8 cellular contexts compared by ENCODE assay signal in the genomic region with DNA sequence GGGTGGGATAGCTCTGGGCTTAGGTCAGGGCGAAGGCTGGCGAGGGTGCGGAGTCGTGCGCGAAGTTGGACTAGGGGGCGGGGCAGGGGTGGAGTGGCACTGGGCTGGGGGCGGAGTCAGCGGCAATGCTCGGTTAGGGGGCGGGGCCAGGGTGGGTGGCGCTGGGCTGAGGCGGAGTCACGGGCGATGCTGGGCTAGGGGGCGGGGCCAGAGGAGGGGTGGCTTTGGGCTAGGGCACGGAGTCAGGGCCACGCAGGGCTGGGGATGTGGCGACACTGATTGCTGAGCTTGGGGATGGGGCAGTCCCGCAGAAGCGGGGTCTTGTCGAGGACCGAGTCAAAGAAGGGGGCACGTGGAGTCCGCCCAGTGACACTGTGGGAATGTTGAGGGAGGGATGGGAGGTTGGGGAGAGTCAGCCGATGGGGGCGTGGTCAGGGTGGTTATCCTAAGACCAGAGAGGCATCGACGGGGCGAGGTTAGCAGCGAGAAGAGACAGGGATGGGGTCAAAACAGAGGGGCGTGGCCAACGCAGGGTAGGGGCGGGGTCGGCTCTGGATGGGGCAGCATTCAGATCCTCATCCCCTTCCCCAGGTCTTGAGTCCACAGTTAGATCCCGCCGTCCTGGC. TPM values are rescaled to one million over a fixed set of nuclear protein-coding genes. Genes with fewer than 3 reads are reported as not detected.
A peak's percentile ranks its signal among the peaks of the same experiment; 100 is the strongest.
DNase-seq lines count a peak whose midpoint lies in the region; ATAC-seq and TF ChIP-seq lines count a peak whose summit lies in the region.

No MANE protein-coding gene starts in this region.

- intact Hi-C loops in CD4-positive, alpha-beta memory T cell (cut with micrococcal nuclease) = loop anchor here (1.0 kb wide), 1 partner anchor 13 kb away; a partner anchor contains a TSS
- intact Hi-C loops in lower leg skin (cut with DNase I; ENCODE audit: low total_unique reads) = no loop called here

- no peaks in the 10 kb centered on the region for H3K9me3 ChIP-seq in CD4-positive, alpha-beta memory T cell (ENCODE audit: control insufficient read depth in 1 of 2, low read length in 2 of 2)
- no peaks in the 10 kb centered on the region for H3K9me3 ChIP-seq in MG63

- peaks cover 3 to 10% of the 10 kb centered on the region in 2 donors for H3K27me3 Mint-ChIP-seq in CD4-positive, alpha-beta memory T cell
- H3K27me3 Mint-ChIP-seq in chondrocyte (ENCODE audit: low read depth) = no peaks in the 10 kb centered on the region

- H3K4me3 Mint-ChIP-seq in CD4-positive, alpha-beta memory T cell = peak overlapping the region; percentile 65 to 91 (median 80)
- H3K4me3 Mint-ChIP-seq in chondrocyte (ENCODE audit: unreplicated experiment) = no peak overlapping the region

- TF ChIP-seq POLR2A in lower leg skin (IDR thresholded peaks at IDR 0.05) = no peak

- WGBS in lower leg skin, 2 donors = 35 to 47% methylated on average over 37 of the region's 37 CpGs

- CTCF ChIA-PET in CD4-positive, alpha-beta memory T cell (lab: Charles Lee; ENCODE audit: partially characterized antibody) = no interaction called here

- no peak overlapping the region for H3K27ac ChIP-seq in CD4-positive, alpha-beta memory T cell (ENCODE audit: low read depth, low read length)

- peak overlapping the region in 1 of 2 donors; percentile 34 for H3K4me3 ChIP-seq in CD4-positive, alpha-beta memory T cell (ENCODE audit: low read length in 2 of 2)
- H3K4me3 ChIP-seq in MG63 (no peak overlapping the region), lower leg skin (ENCODE audit: low read depth, poor library complexity, severe bottlenecking) (no peak overlapping the region)

- POLR2A ChIA-PET in CD4-positive, alpha-beta memory T cell (lab: Charles Lee; ENCODE audit: partially characterized antibody) = interaction anchor here (1.3 kb wide), 1 partner anchor 13 kb away, joined by 4 read pairs; a partner anchor contains a TSS

- H3K36me3 Mint-ChIP-seq in CD4-positive, alpha-beta memory T cell = peaks cover 0 to 3% of the 10 kb centered on the region in 2 donors
- H3K36me3 Mint-ChIP-seq in chondrocyte (ENCODE audit: low read depth) = peaks cover 16% of the 10 kb centered on the region

- no peaks in the 10 kb centered on the region for H3K9me3 Mint-ChIP-seq in CD4-positive, alpha-beta memory T cell
- H3K9me3 Mint-ChIP-seq in chondrocyte (ENCODE audit: low read depth) = no peaks in the 10 kb centered on the region

- no peak for ATAC-seq in HG03095 (IDR thresholded peaks at IDR 0.05; ENCODE audit: unreplicated experiment)

- peak overlapping the region in 5 of 7 donors; percentile 16 to 74 (median 53) for H3K27ac Mint-ChIP-seq in CD4-positive, alpha-beta memory T cell
- peak overlapping the region; percentile 51 for H3K27ac Mint-ChIP-seq in chondrocyte (ENCODE audit: unreplicated experiment)

- peak; percentile 70 to 87 (median 73) for DNase-seq in CD4-positive, alpha-beta memory T cell
- DNase-seq in MG63 = peak; percentile 63
- DNase-seq in activated CD4-positive, alpha-beta T cell treated with anti-CD3 and anti-CD28 coated beads for 48 hours = peak; percentile 94
- no peak for DNase-seq in chondrocyte (ENCODE audit: low spot score)
- peak; percentile 61 to 94 for DNase-seq in lower leg skin (ENCODE audit: low spot score in 2 of 2)
- DNase-seq in stimulated activated CD8-positive, alpha-beta memory T cell treated with anti-CD3 and anti-CD28 coated beads, Interleukin-2, amount 100 ng/mL, for 1 hour (ENCODE audit: low read depth in 2 of 2) = peak; percentile 59 to 79
- no peak for DNase-seq in DMS79 treated with DMSO at 0.1 percent for 48 hours (lab: John Stamatoyannopoulos, UW)

- H3K36me3 ChIP-seq in CD4-positive, alpha-beta memory T cell (ENCODE audit: insufficient read depth, low read length) = no peaks in the 10 kb centered on the region
- peaks cover 90% of the 10 kb centered on the region for H3K36me3 ChIP-seq in MG63

- H3K27me3 ChIP-seq in CD4-positive, alpha-beta memory T cell (ENCODE audit: insufficient read depth, low read length) = no peaks in the 10 kb centered on the region
- no peaks in the 10 kb centered on the region for H3K27me3 ChIP-seq in MG63

- no peak for TF ChIP-seq CTCF in chondrocyte (IDR thresholded peaks at IDR 0.05)
- no peak for TF ChIP-seq CTCF in lower leg skin (IDR thresholded peaks at IDR 0.05)

- H3K4me1 ChIP-seq in CD4-positive, alpha-beta memory T cell (ENCODE audit: insufficient read depth, low read length) = peaks cover 8% of the 10 kb centered on the region

- peaks cover 3 to 12% (median 7%) of the 10 kb centered on the region in 4 donors for H3K4me1 Mint-ChIP-seq in CD4-positive, alpha-beta memory T cell
- H3K4me1 Mint-ChIP-seq in chondrocyte (ENCODE audit: low read depth) = no peaks in the 10 kb centered on the region

RNA-seq across cellular contexts. Expression of a gene that starts 8.7 kb away (rescaled TPM):
- total RNA-seq in CD4-positive, alpha-beta memory T cell = 1 to 10 TPM; 2.1 to 2.4 TPM
- 1 to 10 TPM; 2.6 to 2.7 TPM for polyA plus RNA-seq in CD4-positive, alpha-beta memory T cell
- total RNA-seq in MG63 (2014; rRNA removed; shearing (Covaris generic); ENCODE audit: low replicate concordance) = 137 and 145 TPM in 2 replicates
- total RNA-seq in chondrocyte (34.5 to 54.7 TPM (median 50.6 TPM) in 3 replicates), lower leg skin (10 to 100 TPM; 32.3 to 49.5 (median 37.2) TPM)

RNA-seq across cellular contexts. Expression of a gene that starts 12.8 kb away (rescaled TPM):
- 10 to 100 TPM; 40.9 to 43.6 TPM for total RNA-seq in CD4-positive, alpha-beta memory T cell
- 10 to 100 TPM; 20.7 to 32.1 TPM for polyA plus RNA-seq in CD4-positive, alpha-beta memory T cell
- total RNA-seq in MG63 (2014; rRNA removed; shearing (Covaris generic); ENCODE audit: low replicate concordance) = 142 and 214 TPM in 2 replicates
- total RNA-seq in chondrocyte = 47.0 to 57.4 TPM (median 50.6 TPM) in 3 replicates
- total RNA-seq in lower leg skin = 10 to 100 TPM; 50.0 to 87.7 (median 65.5) TPM

RNA-seq across cellular contexts. Expression of a gene that starts 13.1 kb away (rescaled TPM):
- total RNA-seq in CD4-positive, alpha-beta memory T cell = 100 to 1,000 TPM; 165 to 170 TPM
- polyA plus RNA-seq in CD4-positive, alpha-beta memory T cell = 100 to 1,000 TPM; 273 to 276 TPM
- 528 and 780 TPM in 2 replicates for total RNA-seq in MG63 (2014; rRNA removed; shearing (Covaris generic); ENCODE audit: low replicate concordance)
- total RNA-seq in chondrocyte = 175 to 205 TPM (median 189 TPM) in 3 replicates
- total RNA-seq in lower leg skin = 100 to 1,000 TPM; 173 to 238 (median 197) TPM

RNA-seq across cellular contexts. Expression of a gene that starts 36.4 kb away (rescaled TPM):
- not detected for total RNA-seq in CD4-positive, alpha-beta memory T cell
- polyA plus RNA-seq in CD4-positive, alpha-beta memory T cell = not detected
- 8.4 and 9.9 TPM in 2 replicates for total RNA-seq in MG63 (2014; rRNA removed; shearing (Covaris generic); ENCODE audit: low replicate concordance)
- total RNA-seq in chondrocyte (4.3 to 10.2 TPM (median 8.4 TPM) in 3 replicates), lower leg skin (under 1 TPM in 2 of 4 donors, not detected in 2; 0.39 to 0.57 TPM)

Comparison
In these comparisons a context has a peak if more than half of its experiments do, and no peak if none do; other contexts are left out.
1. DNase-seq: peak in CD4-positive, alpha-beta memory T cell (5 of 5), MG63 (single experiment), activated CD4-positive, alpha-beta T cell treated with anti-CD3 and anti-CD28 coated beads for 48 hours (single experiment), lower leg skin (2 of 2) and stimulated activated CD8-positive, alpha-beta memory T cell treated with anti-CD3 and anti-CD28 coated beads, Interleukin-2, amount 100 ng/mL, for 1 hour (2 of 2); none in chondrocyte (single experiment) and DMS79 treated with DMSO at 0.1 percent for 48 hours (single experiment).
2. RNA of a gene that starts 8.7 kb away (total RNA-seq): 137 to 145 TPM in MG63, 34.5 to 54.7 TPM in chondrocyte and 32.3 to 49.5 TPM in lower leg skin; 2.1 to 2.4 TPM in CD4-positive, alpha-beta memory T cell; every median in the first group is over 4 times any median in the second.